In genomic region chr13:113350938-113351335, GRCh38 we compare ENCODE assay signal across 1 cellular context.
TF ChIP-seq lines count a peak whose summit lies in the region.

No MANE protein-coding gene starts in this region.

TF ChIP-seq in HepG2, 621 proteins besides CTCF, POLR2A, EP300 and RAD21:
- TF ChIP-seq MYPOP (CRISPR knock-in tag; IDR thresholded peaks at IDR 0.05) (no peak), RBFOX2 (IDR thresholded peaks at IDR 0.05; ENCODE audit: low read depth, low read length) (0 out of 2 replicates have a peak, but pooled peaks have one; percentile 15), ZNF326 (CRISPR knock-in tag; IDR thresholded peaks at IDR 0.05; ENCODE audit: borderline replicate concordance) (no peak), NFE2L2 (IDR thresholded peaks at IDR 0.05; ENCODE audit: low read length) (no peak), ATF3 (CRISPR knock-in tag; IDR thresholded peaks at IDR 0.05) (no peak), GABPA (IDR thresholded peaks at IDR 0.05; ENCODE audit: low read depth, low read length) (no peak), GABPA (CRISPR knock-in tag; IDR thresholded peaks at IDR 0.05; ENCODE audit: low read depth) (no peak)
TF ChIP-seq in HepG2: peak in this region for 1.
